Comparison of ENCODE assay signal across 1 cellular context in the genomic region with DNA sequence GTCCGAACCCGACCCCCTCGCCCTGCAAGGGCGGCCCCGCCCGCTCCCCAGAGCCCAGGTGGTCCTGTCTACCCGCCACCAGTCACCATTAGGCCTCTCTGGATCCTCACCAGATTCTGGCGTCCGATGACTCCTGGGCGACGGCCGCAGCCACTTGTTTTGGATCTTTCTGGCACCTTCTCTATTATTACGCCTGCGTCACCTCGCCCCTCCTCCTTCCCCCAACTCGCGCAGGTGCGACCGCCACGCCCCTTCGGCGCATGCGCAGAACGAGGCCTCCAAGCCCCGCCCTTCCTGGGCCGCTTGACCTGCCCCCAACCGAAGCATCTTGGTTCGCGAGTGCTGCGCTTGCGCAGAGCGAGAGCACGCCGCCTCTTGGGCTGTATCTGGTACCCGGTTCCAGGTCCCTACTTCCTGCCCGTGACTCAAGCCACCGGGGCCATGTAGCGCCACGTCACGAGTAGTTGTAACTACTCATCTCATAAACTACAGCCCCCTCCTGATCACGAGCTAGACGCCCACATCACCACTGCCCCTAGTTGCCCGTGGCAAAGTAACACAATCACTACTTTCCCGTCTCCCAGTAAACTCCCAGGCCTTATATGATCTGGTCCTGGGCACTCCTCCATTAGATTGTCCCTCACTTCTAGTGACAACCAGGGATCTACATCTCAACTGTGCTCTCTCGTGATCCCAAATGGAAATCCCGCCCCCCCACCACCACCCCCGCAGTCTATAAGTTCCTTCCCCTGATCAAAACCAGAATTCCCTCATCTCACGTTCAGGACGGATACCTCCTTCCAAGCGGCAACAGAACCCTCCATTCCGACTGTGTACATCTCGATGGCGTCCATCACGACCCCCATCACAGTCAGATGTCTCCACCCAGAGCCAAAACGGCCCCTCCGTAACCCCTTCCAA.
TF ChIP-seq lines count a peak whose summit lies in the region.

A gene with protein sequence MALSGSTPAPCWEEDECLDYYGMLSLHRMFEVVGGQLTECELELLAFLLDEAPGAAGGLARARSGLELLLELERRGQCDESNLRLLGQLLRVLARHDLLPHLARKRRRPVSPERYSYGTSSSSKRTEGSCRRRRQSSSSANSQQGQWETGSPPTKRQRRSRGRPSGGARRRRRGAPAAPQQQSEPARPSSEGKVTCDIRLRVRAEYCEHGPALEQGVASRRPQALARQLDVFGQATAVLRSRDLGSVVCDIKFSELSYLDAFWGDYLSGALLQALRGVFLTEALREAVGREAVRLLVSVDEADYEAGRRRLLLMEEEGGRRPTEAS (minus strand): TSS at position 156 of the 921 bp plus-strand sequence. CDS start 670 bp downstream, outside the sequence.

TF ChIP-seq in GM12878, 131 proteins besides CTCF, POLR2A, EP300 and RAD21 (continued from another document):
- TF ChIP-seq, protein P1, sequence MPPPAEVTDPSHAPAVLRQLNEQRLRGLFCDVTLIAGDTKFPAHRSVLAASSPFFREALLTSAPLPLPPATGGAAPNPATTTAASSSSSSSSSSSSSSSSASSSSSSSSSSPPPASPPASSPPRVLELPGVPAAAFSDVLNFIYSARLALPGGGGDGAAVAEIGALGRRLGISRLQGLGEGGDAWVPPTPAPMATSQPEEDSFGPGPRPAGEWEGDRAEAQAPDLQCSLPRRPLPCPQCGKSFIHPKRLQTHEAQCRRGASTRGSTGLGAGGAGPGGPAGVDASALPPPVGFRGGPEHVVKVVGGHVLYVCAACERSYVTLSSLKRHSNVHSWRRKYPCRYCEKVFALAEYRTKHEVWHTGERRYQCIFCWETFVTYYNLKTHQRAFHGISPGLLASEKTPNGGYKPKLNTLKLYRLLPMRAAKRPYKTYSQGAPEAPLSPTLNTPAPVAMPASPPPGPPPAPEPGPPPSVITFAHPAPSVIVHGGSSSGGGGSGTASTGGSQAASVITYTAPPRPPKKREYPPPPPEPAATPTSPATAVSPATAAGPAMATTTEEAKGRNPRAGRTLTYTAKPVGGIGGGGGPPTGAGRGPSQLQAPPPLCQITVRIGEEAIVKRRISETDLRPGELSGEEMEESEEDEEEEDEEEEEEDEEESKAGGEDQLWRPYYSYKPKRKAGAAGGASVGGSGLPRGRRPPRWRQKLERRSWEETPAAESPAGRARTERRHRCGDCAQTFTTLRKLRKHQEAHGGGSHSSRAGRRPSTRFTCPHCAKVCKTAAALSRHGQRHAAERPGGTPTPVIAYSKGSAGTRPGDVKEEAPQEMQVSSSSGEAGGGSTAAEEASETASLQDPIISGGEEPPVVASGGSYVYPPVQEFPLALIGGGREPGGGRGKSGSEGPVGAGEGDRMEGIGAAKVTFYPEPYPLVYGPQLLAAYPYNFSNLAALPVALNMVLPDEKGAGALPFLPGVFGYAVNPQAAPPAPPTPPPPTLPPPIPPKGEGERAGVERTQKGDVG (CRISPR knock-in tag; IDR thresholded peaks at IDR 0.05): no peak
- TF ChIP-seq, protein P2, sequence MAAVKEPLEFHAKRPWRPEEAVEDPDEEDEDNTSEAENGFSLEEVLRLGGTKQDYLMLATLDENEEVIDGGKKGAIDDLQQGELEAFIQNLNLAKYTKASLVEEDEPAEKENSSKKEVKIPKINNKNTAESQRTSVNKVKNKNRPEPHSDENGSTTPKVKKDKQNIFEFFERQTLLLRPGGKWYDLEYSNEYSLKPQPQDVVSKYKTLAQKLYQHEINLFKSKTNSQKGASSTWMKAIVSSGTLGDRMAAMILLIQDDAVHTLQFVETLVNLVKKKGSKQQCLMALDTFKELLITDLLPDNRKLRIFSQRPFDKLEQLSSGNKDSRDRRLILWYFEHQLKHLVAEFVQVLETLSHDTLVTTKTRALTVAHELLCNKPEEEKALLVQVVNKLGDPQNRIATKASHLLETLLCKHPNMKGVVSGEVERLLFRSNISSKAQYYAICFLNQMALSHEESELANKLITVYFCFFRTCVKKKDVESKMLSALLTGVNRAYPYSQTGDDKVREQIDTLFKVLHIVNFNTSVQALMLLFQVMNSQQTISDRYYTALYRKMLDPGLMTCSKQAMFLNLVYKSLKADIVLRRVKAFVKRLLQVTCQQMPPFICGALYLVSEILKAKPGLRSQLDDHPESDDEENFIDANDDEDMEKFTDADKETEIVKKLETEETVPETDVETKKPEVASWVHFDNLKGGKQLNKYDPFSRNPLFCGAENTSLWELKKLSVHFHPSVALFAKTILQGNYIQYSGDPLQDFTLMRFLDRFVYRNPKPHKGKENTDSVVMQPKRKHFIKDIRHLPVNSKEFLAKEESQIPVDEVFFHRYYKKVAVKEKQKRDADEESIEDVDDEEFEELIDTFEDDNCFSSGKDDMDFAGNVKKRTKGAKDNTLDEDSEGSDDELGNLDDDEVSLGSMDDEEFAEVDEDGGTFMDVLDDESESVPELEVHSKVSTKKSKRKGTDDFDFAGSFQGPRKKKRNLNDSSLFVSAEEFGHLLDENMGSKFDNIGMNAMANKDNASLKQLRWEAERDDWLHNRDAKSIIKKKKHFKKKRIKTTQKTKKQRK (IDR thresholded peaks at IDR 0.05; ENCODE audit: low read depth, low read length): no peak
- TF ChIP-seq SIX5 (IDR thresholded peaks at IDR 0.05; ENCODE audit: low read depth, low read length, severe bottlenecking) (no peak), BMI1 (IDR thresholded peaks at IDR 0.05; ENCODE audit: borderline replicate concordance) (no peak), NFXL1 (IDR thresholded peaks at IDR 0.05; ENCODE audit: borderline replicate concordance) (no peak), STAT1 (conservative IDR thresholded peaks at IDR 0.05) (no peak), KAT2A (conservative IDR thresholded peaks at IDR 0.05; ENCODE audit: control insufficient read depth, low read depth, low read length) (no peak), POLR2AphosphoS2 (IDR thresholded peaks at IDR 0.05; ENCODE audit: low read depth, low read length) (peak; percentile 39; the same call in 1 of the 2 replicates), RELA (IDR thresholded peaks at IDR 0.05; ENCODE audit: borderline replicate concordance, partially characterized antibody) (no peak)
- TF ChIP-seq, protein P3, sequence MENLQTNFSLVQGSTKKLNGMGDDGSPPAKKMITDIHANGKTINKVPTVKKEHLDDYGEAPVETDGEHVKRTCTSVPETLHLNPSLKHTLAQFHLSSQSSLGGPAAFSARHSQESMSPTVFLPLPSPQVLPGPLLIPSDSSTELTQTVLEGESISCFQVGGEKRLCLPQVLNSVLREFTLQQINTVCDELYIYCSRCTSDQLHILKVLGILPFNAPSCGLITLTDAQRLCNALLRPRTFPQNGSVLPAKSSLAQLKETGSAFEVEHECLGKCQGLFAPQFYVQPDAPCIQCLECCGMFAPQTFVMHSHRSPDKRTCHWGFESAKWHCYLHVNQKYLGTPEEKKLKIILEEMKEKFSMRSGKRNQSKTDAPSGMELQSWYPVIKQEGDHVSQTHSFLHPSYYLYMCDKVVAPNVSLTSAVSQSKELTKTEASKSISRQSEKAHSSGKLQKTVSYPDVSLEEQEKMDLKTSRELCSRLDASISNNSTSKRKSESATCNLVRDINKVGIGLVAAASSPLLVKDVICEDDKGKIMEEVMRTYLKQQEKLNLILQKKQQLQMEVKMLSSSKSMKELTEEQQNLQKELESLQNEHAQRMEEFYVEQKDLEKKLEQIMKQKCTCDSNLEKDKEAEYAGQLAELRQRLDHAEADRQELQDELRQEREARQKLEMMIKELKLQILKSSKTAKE (IDR thresholded peaks at IDR 0.05; ENCODE audit: low read depth, poor library complexity, severe bottlenecking): no peak
- TF ChIP-seq, protein P4, sequence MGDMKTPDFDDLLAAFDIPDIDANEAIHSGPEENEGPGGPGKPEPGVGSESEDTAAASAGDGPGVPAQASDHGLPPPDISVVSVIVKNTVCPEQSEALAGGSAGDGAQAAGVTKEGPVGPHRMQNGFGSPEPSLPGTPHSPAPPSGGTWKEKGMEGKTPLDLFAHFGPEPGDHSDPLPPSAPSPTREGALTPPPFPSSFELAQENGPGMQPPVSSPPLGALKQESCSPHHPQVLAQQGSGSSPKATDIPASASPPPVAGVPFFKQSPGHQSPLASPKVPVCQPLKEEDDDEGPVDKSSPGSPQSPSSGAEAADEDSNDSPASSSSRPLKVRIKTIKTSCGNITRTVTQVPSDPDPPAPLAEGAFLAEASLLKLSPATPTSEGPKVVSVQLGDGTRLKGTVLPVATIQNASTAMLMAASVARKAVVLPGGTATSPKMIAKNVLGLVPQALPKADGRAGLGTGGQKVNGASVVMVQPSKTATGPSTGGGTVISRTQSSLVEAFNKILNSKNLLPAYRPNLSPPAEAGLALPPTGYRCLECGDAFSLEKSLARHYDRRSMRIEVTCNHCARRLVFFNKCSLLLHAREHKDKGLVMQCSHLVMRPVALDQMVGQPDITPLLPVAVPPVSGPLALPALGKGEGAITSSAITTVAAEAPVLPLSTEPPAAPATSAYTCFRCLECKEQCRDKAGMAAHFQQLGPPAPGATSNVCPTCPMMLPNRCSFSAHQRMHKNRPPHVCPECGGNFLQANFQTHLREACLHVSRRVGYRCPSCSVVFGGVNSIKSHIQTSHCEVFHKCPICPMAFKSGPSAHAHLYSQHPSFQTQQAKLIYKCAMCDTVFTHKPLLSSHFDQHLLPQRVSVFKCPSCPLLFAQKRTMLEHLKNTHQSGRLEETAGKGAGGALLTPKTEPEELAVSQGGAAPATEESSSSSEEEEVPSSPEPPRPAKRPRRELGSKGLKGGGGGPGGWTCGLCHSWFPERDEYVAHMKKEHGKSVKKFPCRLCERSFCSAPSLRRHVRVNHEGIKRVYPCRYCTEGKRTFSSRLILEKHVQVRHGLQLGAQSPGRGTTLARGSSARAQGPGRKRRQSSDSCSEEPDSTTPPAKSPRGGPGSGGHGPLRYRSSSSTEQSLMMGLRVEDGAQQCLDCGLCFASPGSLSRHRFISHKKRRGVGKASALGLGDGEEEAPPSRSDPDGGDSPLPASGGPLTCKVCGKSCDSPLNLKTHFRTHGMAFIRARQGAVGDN (IDR thresholded peaks at IDR 0.05): no peak
- TF ChIP-seq, protein P5, sequence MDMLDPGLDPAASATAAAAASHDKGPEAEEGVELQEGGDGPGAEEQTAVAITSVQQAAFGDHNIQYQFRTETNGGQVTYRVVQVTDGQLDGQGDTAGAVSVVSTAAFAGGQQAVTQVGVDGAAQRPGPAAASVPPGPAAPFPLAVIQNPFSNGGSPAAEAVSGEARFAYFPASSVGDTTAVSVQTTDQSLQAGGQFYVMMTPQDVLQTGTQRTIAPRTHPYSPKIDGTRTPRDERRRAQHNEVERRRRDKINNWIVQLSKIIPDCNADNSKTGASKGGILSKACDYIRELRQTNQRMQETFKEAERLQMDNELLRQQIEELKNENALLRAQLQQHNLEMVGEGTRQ (IDR thresholded peaks at IDR 0.05; ENCODE audit: borderline replicate concordance, low read depth, low read length): no peak; the same call in 1 of the 2 replicates
